Comparison of ENCODE assay signal across 20 cellular contexts in the genomic region with DNA sequence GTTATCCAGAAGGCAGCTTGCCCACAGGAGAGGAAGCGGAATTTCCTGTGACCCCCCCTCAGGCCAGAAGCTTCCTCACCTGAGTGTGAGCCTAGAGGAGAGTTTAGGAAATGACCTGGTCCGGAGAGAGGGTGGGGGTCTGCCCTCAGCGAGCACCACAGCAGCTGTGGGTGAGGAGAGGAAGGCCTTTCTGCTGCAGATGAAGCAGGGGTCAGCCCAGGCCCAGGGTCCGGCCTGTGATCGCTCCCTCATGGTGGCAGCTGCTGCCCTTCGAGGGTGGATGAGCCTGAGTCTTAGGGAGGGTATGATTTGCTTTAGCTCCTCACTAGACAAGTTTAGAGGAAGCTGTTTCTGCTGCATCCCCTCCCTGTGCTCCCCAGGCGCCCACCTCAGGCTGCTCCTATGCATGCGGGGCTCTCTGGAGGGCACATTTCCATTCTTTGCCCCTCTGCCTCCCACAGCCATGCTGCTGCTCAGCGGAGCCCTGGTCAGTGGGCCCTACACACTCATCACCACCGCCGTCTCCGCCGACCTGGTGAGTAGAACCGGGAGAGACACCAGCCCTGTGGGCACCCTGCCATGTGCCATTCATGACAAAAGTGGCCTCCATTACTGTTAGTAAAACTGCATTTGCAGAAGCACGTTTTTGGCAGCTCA. TPM values are rescaled to one million over a fixed set of nuclear protein-coding genes. Genes with fewer than 3 reads are reported as not detected.
DNase-seq lines count a peak whose midpoint lies in the region; ATAC-seq, FAIRE-seq and TF ChIP-seq lines count a peak whose summit lies in the region.
"Had no signal": no experiment of that assay in that cellular context is flagged by ENCODE, and none has a peak within 500 bp of the region (broad histone marks: within the 10 kb centered on the region; RNA-seq: fewer than 3 reads in every experiment).

No MANE protein-coding gene starts in this region.

- H3K4me1 ChIP-seq in body of pancreas (no peaks in the 10 kb centered on the region), prostate gland (replicated peaks) (no peaks in the 10 kb centered on the region)

- no peak overlapping the region for H3K27ac ChIP-seq in body of pancreas
- H3K27ac ChIP-seq in prostate gland = no peak overlapping the region

- no peak overlapping the region for H3K4me3 ChIP-seq in body of pancreas
- no peak overlapping the region for H3K4me3 ChIP-seq in prostate gland

- intact Hi-C loops in body of pancreas (cut with DNase I) (no loop called here), posterior vena cava (cut with DNase I) (no loop called here), prostate gland (cut with DNase I) (loop anchor here (10.0 kb wide), 1 partner anchor 422 kb away; no protein-coding TSS in a partner anchor)

- TF ChIP-seq POLR2A in body of pancreas (IDR thresholded peaks at IDR 0.05) (no peak), prostate gland (IDR thresholded peaks at IDR 0.05) (no peak)

- FAIRE-seq in frontal cortex (lab: Jason Lieb, UNC) = no peak
- FAIRE-seq: GM19239, H1 had no signal

- H3K27me3 ChIP-seq in body of pancreas (no peaks in the 10 kb centered on the region), prostate gland (replicated peaks; ENCODE audit: insufficient read depth) (no peaks in the 10 kb centered on the region)

- H3K9me3 ChIP-seq in body of pancreas = no peaks in the 10 kb centered on the region
- H3K9me3 ChIP-seq in prostate gland = no peaks in the 10 kb centered on the region

- 86 to 90% methylated on average over 9 to 15 of the region's 15 CpGs for WGBS in body of pancreas, 2 donors
- 82% methylated on average over 15 of the region's 15 CpGs for WGBS in prostate gland

- peak; percentile 13 for DNase-seq in DMS79 (lab: John Stamatoyannopoulos, UW)
- peak; percentile 87 for DNase-seq in NCI-H1105 (lab: John Stamatoyannopoulos, UW)
- DNase-seq in body of pancreas = peak in 3 of 4 donors; percentile 2 to 10 (median 9)
- peak; percentile 51 for DNase-seq in posterior vena cava (ENCODE audit: low spot score)
- no peak for DNase-seq in prostate gland (ENCODE audit: low spot score)
- DNase-seq in frontal cortex (ENCODE audit: low spot score in 2 of 2) = no peak
- DNase-seq: activated CD4-positive, alpha-beta T cell treated with anti-CD3 and anti-CD28 coated beads, Interleukin-2, amount 50 U/mL, for 48 hours; amniotic stem cell; effector memory CD4-positive, alpha-beta T cell; immature natural killer cell; mesenchymal stem cell; NCI-H146; retina; stimulated activated naive CD4-positive, alpha-beta T cell had no signal

- H3K36me3 ChIP-seq in body of pancreas (replicated peaks in 1 of 2; ENCODE audit: insufficient read depth in 1 of 2, low read depth in 2 of 2) (peaks cover 0 to 9% of the 10 kb centered on the region in 2 donors), prostate gland (peaks cover 10 to 13% of the 10 kb centered on the region in 2 donors)

- ATAC-seq in body of pancreas (no peak), HG02763 (IDR thresholded peaks at IDR 0.05; ENCODE audit: unreplicated experiment) (no peak)
- ATAC-seq: activated T-helper 17 cell treated with anti-CD3 and anti-CD28 coated beads, Interleukin-2, amount 50 U/mL, for 72 hours; naive thymus-derived CD8-positive, alpha-beta T cell; T-cell had no signal

- no peak for TF ChIP-seq CTCF in body of pancreas (IDR thresholded peaks at IDR 0.05)
- TF ChIP-seq CTCF in prostate gland (IDR thresholded peaks at IDR 0.05) = no peak

RNA-seq across cellular contexts. Expression of gene SLC37A1, which starts 53.0 kb away (rescaled TPM):
- total RNA-seq in body of pancreas = 10 to 100 TPM in 1 of 2 donors, 1 to 10 TPM in 1; 6.3 to 16.3 TPM
- 1 to 10 TPM; 5.2 to 6.0 TPM for total RNA-seq in posterior vena cava
- 10 to 100 TPM; 44.2 to 49.6 TPM for total RNA-seq in prostate gland
- 32.2 TPM for total RNA-seq in frontal cortex

Comparison
In these comparisons a context has a peak if more than half of its experiments do, and no peak if none do; other contexts are left out.
1. DNase-seq: peak in DMS79 (single experiment), NCI-H1105 (single experiment), body of pancreas (3 of 4) and posterior vena cava (single experiment); none in prostate gland (single experiment) and frontal cortex (0 of 2).